ENCODE assay signal across 19 cellular contexts in the genomic region with DNA sequence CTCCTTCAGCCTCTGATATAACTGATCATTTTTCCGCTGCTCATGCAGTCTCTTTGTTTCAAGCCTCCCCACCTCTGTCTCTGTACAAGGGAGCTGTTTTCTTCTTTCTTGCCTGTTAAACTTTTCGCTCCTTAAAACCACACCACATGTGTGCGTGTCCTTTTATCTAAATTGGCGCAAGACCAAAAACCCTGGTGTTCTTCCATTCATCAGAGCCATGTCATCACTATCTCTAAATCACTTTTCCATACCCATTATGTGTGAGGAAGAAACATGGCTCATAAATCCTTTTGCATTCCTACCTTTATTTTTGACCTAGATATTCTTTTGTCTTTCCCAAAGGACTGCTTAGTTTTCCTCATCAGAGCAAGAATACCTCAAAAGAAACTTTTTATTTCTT.
DNase-seq lines count a peak whose midpoint lies in the region; TF ChIP-seq lines count a peak whose summit lies in the region.
"Had no signal": no experiment of that assay in that cellular context is flagged by ENCODE, and none has a peak within 500 bp of the region (broad histone marks: within the 10 kb centered on the region; RNA-seq: fewer than 3 reads in every experiment).

No MANE protein-coding gene starts in this region.

- DNase-seq in M059J (ENCODE audit: low read depth) = peak; percentile 10
- peak; percentile 78 for DNase-seq in amniotic epithelial cell (ENCODE audit: low read depth)
- DNase-seq in fibroblast of villous mesenchyme (ENCODE audit: low read depth) = peak; percentile 12
- DNase-seq in Karpas-422 = no peak
- no peak for DNase-seq in epidermal melanocyte (ENCODE audit: insufficient read length, low spot score)
- DNase-seq in foreskin fibroblast = no peak
- DNase-seq: 8988T; BE2C; C1 segment of cervical spinal cord; CD4-positive, CD25-positive, alpha-beta regulatory T cell; CD8-positive, alpha-beta memory T cell; COR-L47; DMS 273 treated with DMSO at 0.1 percent for 48 hours; DMS53; DND-41; GOT3; H7; HFFc6 had no signal

- no peaks in the 10 kb centered on the region for H3K27me3 ChIP-seq in Karpas-422 (ENCODE audit: low read length)
- H3K27me3 ChIP-seq: BE2C had no signal

- H3K9me3 ChIP-seq in Karpas-422 (ENCODE audit: low read length) = peaks cover 16% of the 10 kb centered on the region

- H3K9ac ChIP-seq in Karpas-422 (ENCODE audit: low read length) = no peak overlapping the region

- no peaks in the 10 kb centered on the region for H3K4me1 ChIP-seq in Karpas-422 (ENCODE audit: low read length)
- H3K4me1 ChIP-seq: BE2C had no signal

- H3K36me3 ChIP-seq in Karpas-422 (ENCODE audit: insufficient read depth, low read length) = no peaks in the 10 kb centered on the region
- H3K36me3 ChIP-seq: BE2C had no signal

- H2AFZ ChIP-seq in Karpas-422 (ENCODE audit: low read length) = no peak overlapping the region

- no peaks in the 10 kb centered on the region for H4K20me1 ChIP-seq in Karpas-422 (ENCODE audit: insufficient read depth, low read depth, low read length)

- TF ChIP-seq CTCF in 22Rv1 (IDR thresholded peaks at IDR 0.05) (no peak), fibroblast of villous mesenchyme (IDR thresholded peaks at IDR 0.05; ENCODE audit: insufficient read depth, low read depth, low read length) (no peak), foreskin fibroblast (IDR thresholded peaks at IDR 0.05; ENCODE audit: low read depth, low read length) (no peak)

- H3K9me2 ChIP-seq in Karpas-422 (replicated peaks; ENCODE audit: insufficient read depth, low read length) = no peaks in the 10 kb centered on the region

- H3K4me2 ChIP-seq in Karpas-422 (ENCODE audit: low read depth, low read length, poor library complexity, severe bottlenecking) = no peak overlapping the region

- H3K27ac ChIP-seq in 22Rv1 = peak overlapping the region; percentile 87; the same call in 1 of the 2 replicates
- no peak overlapping the region for H3K27ac ChIP-seq in Karpas-422 (ENCODE audit: low read length)

- H3K4me3 ChIP-seq in fibroblast of villous mesenchyme (ENCODE audit: low read depth, low read length) (no peak overlapping the region), Karpas-422 (ENCODE audit: low read length) (no peak overlapping the region), foreskin fibroblast (ENCODE audit: low read depth in 1 of 2, low read length in 2 of 2) (no peak overlapping the region)

- H3K79me2 ChIP-seq in Karpas-422 (ENCODE audit: low read length) = no peaks in the 10 kb centered on the region

Comparison
In these comparisons a context has a peak if more than half of its experiments do, and no peak if none do; other contexts are left out.
1. DNase-seq: peak in M059J (single experiment), amniotic epithelial cell (single experiment) and fibroblast of villous mesenchyme (single experiment); none in Karpas-422 (single experiment), epidermal melanocyte (single experiment) and foreskin fibroblast (0 of 2).